8 cellular contexts compared by ENCODE assay signal in genomic region chr7:35975851-35976454, GRCh38.
A peak's percentile ranks its signal among the peaks of the same experiment; 100 is the strongest.
DNase-seq lines count a peak whose midpoint lies in the region; ATAC-seq and TF ChIP-seq lines count a peak whose summit lies in the region.

No MANE protein-coding gene starts in this region.

- DNase-seq in AG04449 (ENCODE audit: low read depth, low spot score), result peak; percentile 29
- DNase-seq in GM12864 (ENCODE audit: low read depth), result peak; percentile 65
- peak; percentile 67 for DNase-seq in NCI-H2227 treated with DMSO at 0.1 percent for 48 hours (lab: John Stamatoyannopoulos, UW)
- DNase-seq in WERI-Rb-1, result peak; percentile 62
- DNase-seq in esophagus squamous epithelium (lab: John Stamatoyannopoulos, UW), result no peak
- peak in 8 of 10 donors; percentile 10 to 68 (median 52) for DNase-seq in naive thymus-derived CD8-positive, alpha-beta T cell

- H3K9me3 Mint-ChIP-seq in naive thymus-derived CD8-positive, alpha-beta T cell, result no peaks in the 10 kb centered on the region

- intact Hi-C loops in esophagus squamous epithelium (cut with DNase I), result loop anchor here (10.0 kb wide), 1 partner anchor 61 kb away; no protein-coding TSS in a partner anchor

- H3K27ac ChIP-seq in WERI-Rb-1, result no peak overlapping the region
- H3K27ac ChIP-seq in esophagus squamous epithelium, result no peak overlapping the region

- POLR2A ChIA-PET in AG04449 (lab: Yijun Ruan, JAX), result no interaction called here
- POLR2A ChIA-PET in naive thymus-derived CD8-positive, alpha-beta T cell (lab: Charles Lee), result no interaction called here

- peaks cover 0 to 8% (median 3%) of the 10 kb centered on the region in 3 donors for H3K4me1 ChIP-seq in esophagus squamous epithelium

- TF ChIP-seq CTCF in AG04449 (IDR thresholded peaks at IDR 0.05; ENCODE audit: insufficient read depth, low read length, missing control alignments) (peak; percentile 69), GM12864 (IDR thresholded peaks at IDR 0.05; ENCODE audit: low read depth, low read length, missing control alignments) (peak; percentile 79), WERI-Rb-1 (IDR thresholded peaks at IDR 0.05; ENCODE audit: low read depth, low read length) (peak; percentile 72), esophagus squamous epithelium (IDR thresholded peaks at IDR 0.05) (peak; percentile 67 to 87 (median 79))

- no peaks in the 10 kb centered on the region for H3K27me3 ChIP-seq in WERI-Rb-1 (ENCODE audit: insufficient read depth, low read depth, severe bottlenecking)
- peaks cover 0 to 13% (median under 1%) of the 10 kb centered on the region in 4 donors for H3K27me3 ChIP-seq in esophagus squamous epithelium

- 0 to 7% methylated on average over 1 of the region's 1 CpG for WGBS in esophagus squamous epithelium, 2 donors

- no peak overlapping the region for H3K4me3 Mint-ChIP-seq in naive thymus-derived CD8-positive, alpha-beta T cell

- H3K27me3 Mint-ChIP-seq in naive thymus-derived CD8-positive, alpha-beta T cell, result peaks cover 10 to 34% (median 20%) of the 10 kb centered on the region in 5 donors

- H3K4me3 ChIP-seq in AG04449 (ENCODE audit: low read depth, low read length) (no peak overlapping the region), GM12864 (ENCODE audit: low read depth, low read length) (no peak overlapping the region), WERI-Rb-1 (ENCODE audit: low read depth, low read length) (no peak overlapping the region), esophagus squamous epithelium (no peak overlapping the region)

- no peak overlapping the region for H3K27ac Mint-ChIP-seq in naive thymus-derived CD8-positive, alpha-beta T cell

- TF ChIP-seq POLR2A in esophagus squamous epithelium (IDR thresholded peaks at IDR 0.05), result no peak

- CTCF ChIA-PET in AG04449 (lab: Yijun Ruan, JAX), result interaction anchor here (0.6 to 2.9 kb wide), 21 partner anchors 8 to 350 kb away, joined by 3 to 29 read pairs (median 4); no protein-coding TSS in a partner anchor

- peak; percentile 76 for ATAC-seq in HG03175 (IDR thresholded peaks at IDR 0.05; ENCODE audit: unreplicated experiment)
- ATAC-seq in naive thymus-derived CD8-positive, alpha-beta T cell, result peak; percentile 63
- no peak for ATAC-seq in HG03280 (IDR thresholded peaks at IDR 0.05; ENCODE audit: unreplicated experiment)

- no peaks in the 10 kb centered on the region for H3K36me3 Mint-ChIP-seq in naive thymus-derived CD8-positive, alpha-beta T cell

- peaks cover 4 to 7% (median 4%) of the 10 kb centered on the region in 4 donors for H3K4me1 Mint-ChIP-seq in naive thymus-derived CD8-positive, alpha-beta T cell

- H3K9me3 ChIP-seq in WERI-Rb-1 (ENCODE audit: severe bottlenecking) (no peaks in the 10 kb centered on the region), esophagus squamous epithelium (no peaks in the 10 kb centered on the region)

- H3K36me3 ChIP-seq in WERI-Rb-1, result no peaks in the 10 kb centered on the region
- no peaks in the 10 kb centered on the region for H3K36me3 ChIP-seq in esophagus squamous epithelium
